In genomic region chr3:14947886-14948608, GRCh38 we compare ENCODE assay signal across 8 cellular contexts. TPM values are rescaled to one million over a fixed set of nuclear protein-coding genes. Genes with fewer than 3 reads are reported as not detected.
DNase-seq lines count a peak whose midpoint lies in the region; TF ChIP-seq lines count a peak whose summit lies in the region.

No MANE protein-coding gene starts in this region.

- peak overlapping the region; percentile 94 for H3K4me3 Mint-ChIP-seq in nephron progenitor cell
- H3K4me3 Mint-ChIP-seq in stimulated activated naive CD8-positive, alpha-beta T cell treated with anti-CD3 and anti-CD28 coated beads, Interleukin-15, Interleukin-2, amounts not matched to agents 100 ng/mL and 50 ng/mL, for 24 hours = peak overlapping the region; percentile 98

- H3K9me3 Mint-ChIP-seq in nephron progenitor cell = no peaks in the 10 kb centered on the region
- H3K9me3 Mint-ChIP-seq in stimulated activated naive CD8-positive, alpha-beta T cell treated with anti-CD3 and anti-CD28 coated beads, Interleukin-15, Interleukin-2, amounts not matched to agents 100 ng/mL and 50 ng/mL, for 24 hours = no peaks in the 10 kb centered on the region

- H3K4me1 ChIP-seq in ES-I3 (ENCODE audit: insufficient read depth, low read length) (peaks cover 5% of the 10 kb centered on the region; the same call in 1 of the 2 replicates), HAP-1 (peaks cover 18% of the 10 kb centered on the region)

- H3K36me3 ChIP-seq in ES-I3 (ENCODE audit: insufficient read depth, low read length) = peaks cover 5% of the 10 kb centered on the region; the same call in 1 of the 2 replicates
- H3K36me3 ChIP-seq in HAP-1 (replicated peaks) = peaks cover 22% of the 10 kb centered on the region
- H3K36me3 ChIP-seq in MG63 = peaks cover 18% of the 10 kb centered on the region

- H3K27ac Mint-ChIP-seq in nephron progenitor cell = peak overlapping the region; percentile 100
- H3K27ac Mint-ChIP-seq in stimulated activated naive CD8-positive, alpha-beta T cell treated with anti-CD3 and anti-CD28 coated beads, Interleukin-15, Interleukin-2, amounts not matched to agents 100 ng/mL and 50 ng/mL, for 24 hours = peak overlapping the region; percentile 99

- DNase-seq in HAP-1 (ENCODE audit: low spot score in 2 of 2) (peak; percentile 95 to 97), MG63 (peak; percentile 88), SHP77 (lab: John Stamatoyannopoulos, UW) (peak; percentile 82 to 91), activated gamma-delta T cell (lab: John Stamatoyannopoulos, UW) (peak; percentile 86), fibroblast of the conjunctiva (ENCODE audit: low read depth) (peak; percentile 93), nephron progenitor cell (peak; percentile 97)

- in situ Hi-C loops in HAP-1 (cut with MboI; ENCODE audit: low sequenced_read_pairs) = no loop called here

- peak overlapping the region; percentile 99 for H3K9ac ChIP-seq in ES-I3 (ENCODE audit: low read depth, low read length)

- H3K4me1 Mint-ChIP-seq in nephron progenitor cell = peaks cover 39% of the 10 kb centered on the region
- H3K4me1 Mint-ChIP-seq in stimulated activated naive CD8-positive, alpha-beta T cell treated with anti-CD3 and anti-CD28 coated beads, Interleukin-15, Interleukin-2, amounts not matched to agents 100 ng/mL and 50 ng/mL, for 24 hours (ENCODE audit: low read depth) = peaks cover 53% of the 10 kb centered on the region

- H3K36me3 Mint-ChIP-seq in nephron progenitor cell (ENCODE audit: low read depth) = peaks cover 56% of the 10 kb centered on the region
- H3K36me3 Mint-ChIP-seq in stimulated activated naive CD8-positive, alpha-beta T cell treated with anti-CD3 and anti-CD28 coated beads, Interleukin-15, Interleukin-2, amounts not matched to agents 100 ng/mL and 50 ng/mL, for 24 hours (ENCODE audit: low read depth) = peaks cover 50% of the 10 kb centered on the region

- no peaks in the 10 kb centered on the region for H3K27me3 ChIP-seq in HAP-1 (ENCODE audit: low read depth)
- H3K27me3 ChIP-seq in MG63 = no peaks in the 10 kb centered on the region

- TF ChIP-seq CTCF in nephron progenitor cell (IDR thresholded peaks at IDR 0.05) = no peak

- H3K4me3 ChIP-seq in HAP-1 = peak overlapping the region; percentile 58
- H3K4me3 ChIP-seq in MG63 = peak overlapping the region; percentile 81

- peaks cover 3% of the 10 kb centered on the region for H3K27me3 Mint-ChIP-seq in nephron progenitor cell (ENCODE audit: low read depth, poor library complexity)
- no peaks in the 10 kb centered on the region for H3K27me3 Mint-ChIP-seq in stimulated activated naive CD8-positive, alpha-beta T cell treated with anti-CD3 and anti-CD28 coated beads, Interleukin-15, Interleukin-2, amounts not matched to agents 100 ng/mL and 50 ng/mL, for 24 hours

- H3K9me3 ChIP-seq in ES-I3 (ENCODE audit: control insufficient read depth, insufficient read depth, low read length) (no peaks in the 10 kb centered on the region), HAP-1 (no peaks in the 10 kb centered on the region), MG63 (no peaks in the 10 kb centered on the region)

RNA-seq across cellular contexts. Expression of gene NR2C2, which starts 0.7 kb away (rescaled TPM):
- 6.0 and 7.1 TPM in 2 replicates for total RNA-seq in MG63 (2014; rRNA removed; shearing (Covaris generic); ENCODE audit: low replicate concordance)

Comparison
In these comparisons a context has a peak if more than half of its experiments do, and no peak if none do; other contexts are left out.
1. Peak in every context shown above with its lines: DNase-seq and H3K4me3 ChIP-seq.